Comparison of ENCODE assay signal across 28 cellular contexts in genomic region chr15:85988741-85989140, GRCh38.
"Had no signal": no experiment of that assay in that cellular context is flagged by ENCODE, and none has a peak within 500 bp of the region (broad histone marks: within the 10 kb centered on the region; RNA-seq: fewer than 3 reads in every experiment).

No MANE protein-coding gene starts in this region.

- H3K36me3 ChIP-seq: ascending aorta, Peyer's patch, SJCRH30 had no signal

- H3K27me3 Mint-ChIP-seq: activated CD4-positive, alpha-beta memory T cell treated with anti-CD3 and anti-CD28 coated beads for 36 hours; activated CD4-positive, alpha-beta T cell treated with anti-CD3 and anti-CD28 coated beads, Interleukin-2, amount 10 ng/mL, durations not matched to agents 7 days and 5 days; central memory CD8-positive, alpha-beta T cell had no signal

- H3K4me1 ChIP-seq: ascending aorta, body of pancreas, Peyer's patch, SJCRH30 had no signal

- H3K27me3 ChIP-seq: ascending aorta, body of pancreas, Peyer's patch, SJCRH30 had no signal

- H3K27ac Mint-ChIP-seq: activated CD4-positive, alpha-beta memory T cell treated with anti-CD3 and anti-CD28 coated beads for 36 hours; activated CD4-positive, alpha-beta T cell treated with anti-CD3 and anti-CD28 coated beads, Interleukin-2, amount 10 ng/mL, durations not matched to agents 7 days and 5 days; activated naive CD4-positive, alpha-beta T cell treated with anti-CD3 and anti-CD28 coated beads, Interleukin-2, amount 50 U/mL, for 72 hours; activated naive CD8-positive, alpha-beta T cell treated with anti-CD3 and anti-CD28 coated beads, Interleukin-2, amount 50 U/mL, for 24 hours; T-helper 1 cell treated with Interleukin-12 subunit alpha and Interleukin-12 subunit beta and Interleukin-4 antibody, amounts not matched to agents 30 μg/mL and 1 μg/mL, for 36 hours had no signal

- H3K4me1 Mint-ChIP-seq: activated CD4-positive, alpha-beta T cell treated with anti-CD3 and anti-CD28 coated beads, Interleukin-2, amount 10 ng/mL, durations not matched to agents 7 days and 5 days; activated naive CD8-positive, alpha-beta T cell treated with anti-CD3 and anti-CD28 coated beads, Interleukin-2, amount 50 U/mL, for 24 hours; central memory CD8-positive, alpha-beta T cell had no signal

- ATAC-seq: activated naive CD4-positive, alpha-beta T cell treated with anti-CD3 and anti-CD28 coated beads, Interleukin-2, amount 50 U/mL, for 72 hours; activated naive CD8-positive, alpha-beta T cell treated with anti-CD3 and anti-CD28 coated beads, Interleukin-2, amount 50 U/mL, for 24 hours; activated T-cell treated with anti-CD3 and anti-CD28 coated beads, Interleukin-2, amount 50 U/mL, for 4 hours; body of pancreas had no signal

- H3K4me2 ChIP-seq: SK-N-SH had no signal

- H3K9me3 ChIP-seq: ascending aorta, body of pancreas, Peyer's patch, SJCRH30, SK-N-SH had no signal

- H3K9me3 Mint-ChIP-seq: activated CD4-positive, alpha-beta memory T cell treated with anti-CD3 and anti-CD28 coated beads for 36 hours; activated CD4-positive, alpha-beta T cell treated with anti-CD3 and anti-CD28 coated beads, Interleukin-2, amount 10 ng/mL, durations not matched to agents 7 days and 5 days; activated naive CD4-positive, alpha-beta T cell treated with anti-CD3 and anti-CD28 coated beads, Interleukin-2, amount 50 U/mL, for 72 hours; activated naive CD8-positive, alpha-beta T cell treated with anti-CD3 and anti-CD28 coated beads, Interleukin-2, amount 50 U/mL, for 24 hours; activated T-cell treated with anti-CD3 and anti-CD28 coated beads, Interleukin-2, amount 50 U/mL, for 4 hours; central memory CD8-positive, alpha-beta T cell; T-helper 1 cell treated with Interleukin-12 subunit alpha and Interleukin-12 subunit beta and Interleukin-4 antibody, amounts not matched to agents 30 μg/mL and 1 μg/mL, for 36 hours had no signal

- H3K27ac ChIP-seq: ascending aorta, body of pancreas, Peyer's patch, RWPE1, SJCRH30 had no signal

- H3K9me2 ChIP-seq: SK-N-SH had no signal

- H3K4me3 Mint-ChIP-seq: activated CD4-positive, alpha-beta memory T cell treated with anti-CD3 and anti-CD28 coated beads for 36 hours; activated CD4-positive, alpha-beta T cell treated with anti-CD3 and anti-CD28 coated beads, Interleukin-2, amount 10 ng/mL, durations not matched to agents 7 days and 5 days; activated naive CD8-positive, alpha-beta T cell treated with anti-CD3 and anti-CD28 coated beads, Interleukin-2, amount 50 U/mL, for 24 hours; activated T-cell treated with anti-CD3 and anti-CD28 coated beads, Interleukin-2, amount 50 U/mL, for 4 hours; central memory CD8-positive, alpha-beta T cell; T-helper 1 cell treated with Interleukin-12 subunit alpha and Interleukin-12 subunit beta and Interleukin-4 antibody, amounts not matched to agents 30 μg/mL and 1 μg/mL, for 36 hours had no signal

- H3K4me3 ChIP-seq: ascending aorta, body of pancreas, Peyer's patch, SJCRH30 had no signal

- DNase-seq: activated CD4-positive, alpha-beta memory T cell treated with anti-CD3 and anti-CD28 coated beads for 36 hours; activated CD4-positive, alpha-beta T cell treated with anti-CD3 and anti-CD28 coated beads, Interleukin-2, amount 10 ng/mL, durations not matched to agents 7 days and 5 days; activated CD4-positive, CD25-positive, alpha-beta regulatory T cell; activated CD8-positive, alpha-beta memory T cell treated with anti-CD3 and anti-CD28 coated beads for 24 hours; activated effector memory CD4-positive, alpha-beta T cell treated with anti-CD3 and anti-CD28 coated beads, Interleukin-2, amount 50 U/mL, for 16 hours; activated naive CD4-positive, alpha-beta T cell treated with Interleukin-2 at 50 U/mL for 16 hours; activated naive CD8-positive, alpha-beta T cell treated with anti-CD3 and anti-CD28 coated beads, Interleukin-2, amount 50 U/mL, for 24 hours; activated T-cell treated with anti-CD3 and anti-CD28 coated beads, Interleukin-2, amount 50 U/mL, for 4 hours; amniotic stem cell; body of pancreas; cortex of kidney; NCI-H1092; NCI-H1417; NCI-H2029; NCI-H2107; NCI-H2171 treated with DMSO at 0.1 percent for 48 hours; NCI-H226; NCI-H526; NCI-H82; Peyer's patch; Right ventricle myocardium superior; SJCRH30; SK-N-SH had no signal

- H3K36me3 Mint-ChIP-seq: activated CD4-positive, alpha-beta memory T cell treated with anti-CD3 and anti-CD28 coated beads for 36 hours; activated naive CD4-positive, alpha-beta T cell treated with anti-CD3 and anti-CD28 coated beads, Interleukin-2, amount 50 U/mL, for 72 hours had no signal
